ENCODE assay signal across 18 cellular contexts in the genomic region with DNA sequence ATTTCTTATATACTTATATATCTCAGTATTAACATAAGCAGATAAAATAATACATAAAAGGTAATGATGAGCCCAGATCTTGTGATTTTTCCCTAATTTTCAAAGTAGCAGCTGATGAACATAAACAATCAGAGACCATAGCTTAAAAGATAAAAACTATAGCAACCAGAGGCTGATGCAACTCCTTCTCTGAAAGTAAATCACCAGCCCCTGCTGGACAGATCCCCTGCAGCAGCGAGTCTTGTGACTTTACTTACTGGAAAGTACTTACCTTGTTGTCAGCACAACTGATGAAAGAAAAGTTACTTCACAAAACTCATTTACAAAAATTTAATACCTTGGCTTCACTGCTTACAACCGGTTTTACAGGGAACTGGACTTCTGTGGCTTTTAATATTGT.
A peak's percentile ranks its signal among the peaks of the same experiment; 100 is the strongest.
DNase-seq lines count a peak whose midpoint lies in the region; ATAC-seq and TF ChIP-seq lines count a peak whose summit lies in the region.
"Had no signal": no experiment of that assay in that cellular context is flagged by ENCODE, and none has a peak within 500 bp of the region (broad histone marks: within the 10 kb centered on the region; RNA-seq: fewer than 3 reads in every experiment).

No MANE protein-coding gene starts in this region.

- H3K4me1 ChIP-seq in H9 (ENCODE audit: insufficient read depth, low read length): no peaks in the 10 kb centered on the region
- H3K4me1 ChIP-seq in endodermal cell (ENCODE audit: control insufficient read depth, insufficient read depth, low read length): peaks cover 5% of the 10 kb centered on the region
- no peaks in the 10 kb centered on the region for H3K4me1 ChIP-seq in mesenchymal stem cell (ENCODE audit: control insufficient read depth, insufficient read depth, low read depth, low read length)
- no peaks in the 10 kb centered on the region for H3K4me1 ChIP-seq in psoas muscle
- no peaks in the 10 kb centered on the region for H3K4me1 ChIP-seq in heart left ventricle
- H3K4me1 ChIP-seq: SJSA1 had no signal

- H4K20me1 ChIP-seq in H9 (ENCODE audit: control insufficient read depth, insufficient read depth, insufficient read length): no peaks in the 10 kb centered on the region

- H4K8ac ChIP-seq in H9 (replicated peaks; ENCODE audit: insufficient read length, low read depth, low read length) (no peak overlapping the region), mesenchymal stem cell (ENCODE audit: low read length) (no peak overlapping the region)

- no peaks in the 10 kb centered on the region for H3K23me2 ChIP-seq in H9 (ENCODE audit: insufficient read length, low read depth, low read length, poor library complexity, severe bottlenecking)

- DNase-seq in H9: no peak
- peak; percentile 7 for DNase-seq in SK-MEL-5 (ENCODE audit: low read depth, low spot score)
- DNase-seq in endodermal cell: no peak
- peak; percentile 37 for DNase-seq in mesenchymal stem cell
- DNase-seq in psoas muscle: no peak
- no peak for DNase-seq in heart left ventricle
- no peak for DNase-seq in activated CD4-positive, alpha-beta T cell treated with anti-CD3 and anti-CD28 coated beads, Interleukin-2, amount 50 U/mL, for 4 hours
- DNase-seq: C1 segment of cervical spinal cord, DND-41, NCI-H1417 treated with DMSO at 0.1 percent for 48 hours, NCI-H187 treated with DMSO at 0.1 percent for 48 hours, NCI-H226, NCI-H524 treated with DMSO at 0.1 percent for 48 hours had no signal

- H3K4me1 Mint-ChIP-seq in H9 (peaks cover 3 to 8% of the 10 kb centered on the region in 2 experiments; a peak in 3 of 4 replicates), endodermal cell (peaks cover 17% of the 10 kb centered on the region)
- no peaks in the 10 kb centered on the region for H3K4me1 Mint-ChIP-seq in stimulated activated memory B cell treated with anti-CD40 and anti-IgM and Interleukin-4, amounts not matched to agents 10 μg/mL and 1 μg/mL and 100 μg/mL, for 72 hours

- no peak overlapping the region for H3T11ph ChIP-seq in H9 (ENCODE audit: low read length)

- H2AK5ac ChIP-seq in H9 (ENCODE audit: insufficient read length, low read length): no peak overlapping the region
- no peak overlapping the region for H2AK5ac ChIP-seq in mesenchymal stem cell (ENCODE audit: low read length, severe bottlenecking)

- H3K36me3 Mint-ChIP-seq in H9 (ENCODE audit: insufficient read depth in 1 of 3, low read depth in 3 of 3) (peaks cover 11 to 66% (median 44%) of the 10 kb centered on the region in 3 experiments; a peak in 6 of 7 replicates), endodermal cell (ENCODE audit: low read depth) (peaks cover 68% of the 10 kb centered on the region)
- peaks cover 53% of the 10 kb centered on the region for H3K36me3 Mint-ChIP-seq in stimulated activated memory B cell treated with anti-CD40 and anti-IgM and Interleukin-4, amounts not matched to agents 10 μg/mL and 1 μg/mL and 100 μg/mL, for 72 hours

- H3K9me3 ChIP-seq in H9 (ENCODE audit: control insufficient read depth, low read depth, low read length) (no peaks in the 10 kb centered on the region), endodermal cell (ENCODE audit: control insufficient read depth, low read length) (no peaks in the 10 kb centered on the region), mesenchymal stem cell (ENCODE audit: control insufficient read depth, low read length) (no peaks in the 10 kb centered on the region), psoas muscle (no peaks in the 10 kb centered on the region), heart left ventricle (no peaks in the 10 kb centered on the region)
- H3K9me3 ChIP-seq: SJSA1 had no signal

- H3K4me2 ChIP-seq in H9 (ENCODE audit: insufficient read depth, insufficient read length, low read length): no peak overlapping the region
- no peak overlapping the region for H3K4me2 ChIP-seq in mesenchymal stem cell (ENCODE audit: low read length, poor library complexity, severe bottlenecking)
- H3K4me2 ChIP-seq: KMS-11 had no signal

- H3K23ac ChIP-seq in H9 (ENCODE audit: insufficient read length, low read depth, low read length): no peak overlapping the region
- no peak overlapping the region for H3K23ac ChIP-seq in mesenchymal stem cell (ENCODE audit: low read length in 2 of 2)

- H3K27ac ChIP-seq in H9 (ENCODE audit: insufficient read length, low read depth, low read length) (no peak overlapping the region), endodermal cell (ENCODE audit: low read depth, low read length) (no peak overlapping the region), mesenchymal stem cell (ENCODE audit: low read length, poor library complexity, severe bottlenecking) (no peak overlapping the region), psoas muscle (no peak overlapping the region), heart left ventricle (no peak overlapping the region)
- H3K27ac ChIP-seq: KMS-11, SJSA1 had no signal

- H3K27ac Mint-ChIP-seq in H9 (no peak overlapping the region), endodermal cell (no peak overlapping the region)
- H3K27ac Mint-ChIP-seq in stimulated activated memory B cell treated with anti-CD40 and anti-IgM and Interleukin-4, amounts not matched to agents 10 μg/mL and 1 μg/mL and 100 μg/mL, for 72 hours: no peak overlapping the region

- H3K14ac ChIP-seq in H9 (ENCODE audit: insufficient read depth, low read length): no peak overlapping the region
- no peak overlapping the region for H3K14ac ChIP-seq in mesenchymal stem cell (ENCODE audit: low read length in 2 of 2)

- H3K9me3 Mint-ChIP-seq in H9 (no peaks in the 10 kb centered on the region), endodermal cell (no peaks in the 10 kb centered on the region)
- no peaks in the 10 kb centered on the region for H3K9me3 Mint-ChIP-seq in stimulated activated memory B cell treated with anti-CD40 and anti-IgM and Interleukin-4, amounts not matched to agents 10 μg/mL and 1 μg/mL and 100 μg/mL, for 72 hours

- ATAC-seq in psoas muscle: no peak
- no peak for ATAC-seq in stimulated activated memory B cell treated with anti-CD40 and anti-IgM and Interleukin-4, amounts not matched to agents 10 μg/mL and 1 μg/mL and 100 μg/mL, for 72 hours
- no peak for ATAC-seq in heart left ventricle
- ATAC-seq: HepG2, Panc1 had no signal

- H3K79me1 ChIP-seq in H9 (ENCODE audit: insufficient read depth, low read depth, low read length, poor library complexity, severe bottlenecking) (peaks cover 1% of the 10 kb centered on the region), mesenchymal stem cell (replicated peaks; ENCODE audit: low read length, poor library complexity, severe bottlenecking) (peaks cover 14% of the 10 kb centered on the region)

- H3K4ac ChIP-seq in H9 (ENCODE audit: low read depth, low read length): no peak overlapping the region
- H3K4ac ChIP-seq in mesenchymal stem cell (ENCODE audit: low read depth in 1 of 2, low read length in 2 of 2): no peak overlapping the region

- H2BK5ac ChIP-seq in H9 (ENCODE audit: insufficient read length, low read length): no peak overlapping the region
- H2BK5ac ChIP-seq in mesenchymal stem cell (ENCODE audit: low read depth, low read length, poor library complexity, severe bottlenecking): no peak overlapping the region

- TF ChIP-seq CTCF in H9 (conservative IDR thresholded peaks at IDR 0.05) (peak; percentile 29; the same call in 2 of the 3 replicates), endodermal cell (conservative IDR thresholded peaks at IDR 0.05) (peak; percentile 53), psoas muscle (IDR thresholded peaks at IDR 0.05) (no peak), heart left ventricle (IDR thresholded peaks at IDR 0.05) (no peak)

- no peaks in the 10 kb centered on the region for H3K79me2 ChIP-seq in H9 (ENCODE audit: insufficient read depth, low read length)

- H2BK15ac ChIP-seq in H9 (ENCODE audit: low read depth, low read length) (no peak overlapping the region), mesenchymal stem cell (ENCODE audit: low read depth, poor library complexity, severe bottlenecking) (no peak overlapping the region)

- H4K91ac ChIP-seq in H9 (ENCODE audit: insufficient read length, low read depth, low read length): no peak overlapping the region
- H4K91ac ChIP-seq in mesenchymal stem cell (ENCODE audit: low read length): no peak overlapping the region

- no CpG with 5 or more reads among the region's 2 CpGs for WGBS in H9 (ENCODE audit: extremely low coverage, insufficient read length, low lambda C conversion rate)
- 100% methylated on average over 1 to 2 of the region's 2 CpGs for WGBS in endodermal cell (ENCODE audit: insufficient coverage in 1 of 2, insufficient read length in 1 of 2), 2 experiments
- 100% methylated on average over 2 of the region's 2 CpGs for WGBS in mesenchymal stem cell
- 94 to 99% (median 97%) methylated on average over 2 of the region's 2 CpGs for WGBS in psoas muscle, 3 donors
- 96 to 98% (median 97%) methylated on average over 2 of the region's 2 CpGs for WGBS in heart left ventricle, 4 donors

- H2BK20ac ChIP-seq in H9 (ENCODE audit: low read depth, low read length, poor library complexity, severe bottlenecking): no peak overlapping the region

- no peak overlapping the region for H3K56ac ChIP-seq in H9 (ENCODE audit: insufficient read length, low read depth, low read length)

- H3K9ac ChIP-seq in H9 (ENCODE audit: extremely low read depth, insufficient read length, low read length) (no peak overlapping the region), endodermal cell (ENCODE audit: extremely low read depth, low read length, poor library complexity, severe bottlenecking) (no peak overlapping the region), mesenchymal stem cell (ENCODE audit: low read length) (no peak overlapping the region)
- H3K9ac ChIP-seq: KMS-11 had no signal

- H3K4me3 Mint-ChIP-seq in H9: no peak overlapping the region
- no peak overlapping the region for H3K4me3 Mint-ChIP-seq in endodermal cell
- no peak overlapping the region for H3K4me3 Mint-ChIP-seq in stimulated activated memory B cell treated with anti-CD40 and anti-IgM and Interleukin-4, amounts not matched to agents 10 μg/mL and 1 μg/mL and 100 μg/mL, for 72 hours

- no peak for TF ChIP-seq POLR2A in heart left ventricle (IDR thresholded peaks at IDR 0.05)

- peaks cover 78% of the 10 kb centered on the region for H3K36me3 ChIP-seq in endodermal cell (ENCODE audit: control insufficient read depth, insufficient read depth, low read length)
- peaks cover 12 to 86% of the 10 kb centered on the region in 2 experiments for H3K36me3 ChIP-seq in mesenchymal stem cell (ENCODE audit: control insufficient read depth in 1 of 2, insufficient read depth in 2 of 2, low read depth in 1 of 2, low read length in 2 of 2)
- peaks cover 3 to 79% of the 10 kb centered on the region in 2 donors for H3K36me3 ChIP-seq in psoas muscle (ENCODE audit: insufficient read depth in 1 of 2, low read depth in 1 of 2)
- H3K36me3 ChIP-seq in heart left ventricle: peaks cover 0 to 84% (median 61%) of the 10 kb centered on the region in 9 donors

- H3K27me3 Mint-ChIP-seq in H9 (ENCODE audit: low read depth) (no peaks in the 10 kb centered on the region), endodermal cell (ENCODE audit: insufficient read depth) (no peaks in the 10 kb centered on the region)
- H3K27me3 Mint-ChIP-seq in stimulated activated memory B cell treated with anti-CD40 and anti-IgM and Interleukin-4, amounts not matched to agents 10 μg/mL and 1 μg/mL and 100 μg/mL, for 72 hours: no peaks in the 10 kb centered on the region

- H3K27me3 ChIP-seq in H9 (ENCODE audit: insufficient read depth, low read length) (no peaks in the 10 kb centered on the region), endodermal cell (ENCODE audit: control insufficient read depth, insufficient read depth, low read length, poor library complexity, severe bottlenecking) (no peaks in the 10 kb centered on the region), mesenchymal stem cell (ENCODE audit: control insufficient read depth in 1 of 2, insufficient read depth in 1 of 2, low read length in 2 of 2) (no peaks in the 10 kb centered on the region), psoas muscle (ENCODE audit: insufficient read depth in 3 of 3, low read length in 2 of 3) (no peaks in the 10 kb centered on the region), heart left ventricle (no peaks in the 10 kb centered on the region)
- H3K27me3 ChIP-seq: SJSA1 had no signal

- H2BK12ac ChIP-seq in H9 (ENCODE audit: insufficient read length, low read depth, low read length) (no peak overlapping the region), mesenchymal stem cell (ENCODE audit: low read length in 2 of 2) (no peak overlapping the region)

- H2AFZ ChIP-seq in H9 (ENCODE audit: low read length) (no peak overlapping the region), mesenchymal stem cell (ENCODE audit: low read depth, low read length) (no peak overlapping the region)

- in situ Hi-C loops in SK-MEL-5 (cut with HindIII; ENCODE audit: low pct_unique_long_range_greater_than_20kb, low sequenced_read_pairs): no loop called here

- H3K4me3 ChIP-seq in endodermal cell (ENCODE audit: low read length) (no peak overlapping the region), mesenchymal stem cell (ENCODE audit: insufficient read depth in 1 of 2, low read depth in 1 of 2, low read length in 2 of 2) (no peak overlapping the region), psoas muscle (no peak overlapping the region), heart left ventricle (no peak overlapping the region)
- H3K4me3 ChIP-seq: SJSA1 had no signal

- H4K5ac ChIP-seq in H9 (ENCODE audit: insufficient read length, low read depth, low read length): no peak overlapping the region

- H3K18ac ChIP-seq in H9 (ENCODE audit: insufficient read length, low read depth, low read length) (no peak overlapping the region), mesenchymal stem cell (ENCODE audit: low read depth in 1 of 2, low read length in 2 of 2) (no peak overlapping the region)

- H2BK120ac ChIP-seq in H9 (ENCODE audit: low read depth, low read length, poor library complexity, severe bottlenecking) (no peak overlapping the region), mesenchymal stem cell (ENCODE audit: low read depth, low read length) (no peak overlapping the region)

- intact Hi-C loops in psoas muscle (cut with DNase I) (no loop called here), heart left ventricle (cut with DNase I) (loop anchor here in 1 of 10 donors (10.0 kb wide), 1 partner anchor 48 kb away; no protein-coding TSS in a partner anchor)

Comparison
In these comparisons a context has a peak if more than half of its experiments do, and no peak if none do; other contexts are left out.
1. DNase-seq: peak in SK-MEL-5 (single experiment) and mesenchymal stem cell (single experiment); none in H9 (single experiment), endodermal cell (single experiment), psoas muscle (0 of 2), heart left ventricle (0 of 5) and activated CD4-positive, alpha-beta T cell treated with anti-CD3 and anti-CD28 coated beads, Interleukin-2, amount 50 U/mL, for 4 hours (0 of 2).
2. CTCF ChIP-seq: peak in H9 (single experiment) and endodermal cell (single experiment); none in psoas muscle (single experiment) and heart left ventricle (0 of 12).